In the genomic region with DNA sequence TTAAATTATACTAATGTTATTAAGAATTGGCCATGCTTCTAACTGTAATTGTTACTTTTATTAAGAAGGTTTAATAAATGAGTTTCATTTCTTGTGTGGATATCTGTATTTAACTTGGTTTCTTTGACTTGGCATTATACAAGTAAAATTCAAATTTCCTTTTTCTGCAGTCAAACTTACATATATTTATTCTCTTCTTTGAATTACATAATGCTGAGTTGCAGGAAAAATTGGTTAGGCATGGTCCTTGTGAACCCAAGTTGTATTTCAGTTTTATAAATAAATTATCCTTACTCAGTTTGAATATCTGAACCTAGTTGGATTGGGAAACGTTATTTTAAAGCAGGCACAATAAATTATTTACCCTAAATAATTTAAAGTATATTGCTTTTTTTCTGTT, we compare ENCODE assay signal across 1 cellular context.
A peak's percentile ranks its signal among the peaks of the same experiment; 100 is the strongest.
TF ChIP-seq lines count a peak whose summit lies in the region.

No MANE protein-coding gene starts in this region.

TF ChIP-seq in K562, 482 proteins besides CTCF, POLR2A, EP300 and RAD21:
- TF ChIP-seq CHD2 (IDR thresholded peaks at IDR 0.05; ENCODE audit: low read depth, low read length) = no peak
- TF ChIP-seq ZNF830 (CRISPR knock-in tag; IDR thresholded peaks at IDR 0.05) = no peak
- no peak for TF ChIP-seq SAFB (IDR thresholded peaks at IDR 0.05; ENCODE audit: borderline replicate concordance, low read depth, low read length)
- TF ChIP-seq MAFG (tag; conservative IDR thresholded peaks at IDR 0.05) = peak; percentile 40
- TF ChIP-seq ETV1 (tag; conservative IDR thresholded peaks at IDR 0.05; ENCODE audit: low read depth) = no peak
- no peak for TF ChIP-seq RNF2 (IDR thresholded peaks at IDR 0.05)
- TF ChIP-seq MAFF (IDR thresholded peaks at IDR 0.05; ENCODE audit: low read length) = peak; percentile 46
- no peak for TF ChIP-seq FUS (optimal IDR thresholded peaks at IDR 0.05; ENCODE audit: low read depth, low read length)
- TF ChIP-seq, protein P1, sequence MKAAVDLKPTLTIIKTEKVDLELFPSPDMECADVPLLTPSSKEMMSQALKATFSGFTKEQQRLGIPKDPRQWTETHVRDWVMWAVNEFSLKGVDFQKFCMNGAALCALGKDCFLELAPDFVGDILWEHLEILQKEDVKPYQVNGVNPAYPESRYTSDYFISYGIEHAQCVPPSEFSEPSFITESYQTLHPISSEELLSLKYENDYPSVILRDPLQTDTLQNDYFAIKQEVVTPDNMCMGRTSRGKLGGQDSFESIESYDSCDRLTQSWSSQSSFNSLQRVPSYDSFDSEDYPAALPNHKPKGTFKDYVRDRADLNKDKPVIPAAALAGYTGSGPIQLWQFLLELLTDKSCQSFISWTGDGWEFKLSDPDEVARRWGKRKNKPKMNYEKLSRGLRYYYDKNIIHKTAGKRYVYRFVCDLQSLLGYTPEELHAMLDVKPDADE (conservative IDR thresholded peaks at IDR 0.05; ENCODE audit: control insufficient read depth, low read depth, low read length) = no peak
- no peak for TF ChIP-seq RBM15 (IDR thresholded peaks at IDR 0.05; ENCODE audit: insufficient read depth, low read length)
- TF ChIP-seq, protein P2, sequence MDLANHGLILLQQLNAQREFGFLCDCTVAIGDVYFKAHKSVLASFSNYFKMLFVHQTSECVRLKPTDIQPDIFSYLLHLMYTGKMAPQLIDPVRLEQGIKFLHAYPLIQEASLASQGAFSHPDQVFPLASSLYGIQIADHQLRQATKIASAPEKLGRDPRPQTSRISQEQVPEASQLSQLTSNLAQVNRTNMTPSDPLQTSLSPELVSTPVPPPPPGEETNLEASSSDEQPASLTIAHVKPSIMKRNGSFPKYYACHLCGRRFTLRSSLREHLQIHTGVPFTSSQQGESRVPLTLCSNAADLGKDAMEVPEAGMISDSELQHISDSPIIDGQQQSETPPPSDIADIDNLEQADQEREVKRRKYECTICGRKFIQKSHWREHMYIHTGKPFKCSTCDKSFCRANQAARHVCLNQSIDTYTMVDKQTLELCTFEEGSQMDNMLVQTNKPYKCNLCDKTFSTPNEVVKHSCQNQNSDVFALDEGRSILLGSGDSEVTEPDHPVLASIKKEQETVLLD (IDR thresholded peaks at IDR 0.05) = no peak
- TF ChIP-seq, protein P3, sequence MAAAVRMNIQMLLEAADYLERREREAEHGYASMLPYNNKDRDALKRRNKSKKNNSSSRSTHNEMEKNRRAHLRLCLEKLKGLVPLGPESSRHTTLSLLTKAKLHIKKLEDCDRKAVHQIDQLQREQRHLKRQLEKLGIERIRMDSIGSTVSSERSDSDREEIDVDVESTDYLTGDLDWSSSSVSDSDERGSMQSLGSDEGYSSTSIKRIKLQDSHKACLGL (CRISPR knock-in tag; IDR thresholded peaks at IDR 0.05; ENCODE audit: borderline replicate concordance, poor library complexity, severe bottlenecking) = no peak
- TF ChIP-seq BCL6 (CRISPR knock-in tag; IDR thresholded peaks at IDR 0.05) = no peak
- TF ChIP-seq, protein P4, sequence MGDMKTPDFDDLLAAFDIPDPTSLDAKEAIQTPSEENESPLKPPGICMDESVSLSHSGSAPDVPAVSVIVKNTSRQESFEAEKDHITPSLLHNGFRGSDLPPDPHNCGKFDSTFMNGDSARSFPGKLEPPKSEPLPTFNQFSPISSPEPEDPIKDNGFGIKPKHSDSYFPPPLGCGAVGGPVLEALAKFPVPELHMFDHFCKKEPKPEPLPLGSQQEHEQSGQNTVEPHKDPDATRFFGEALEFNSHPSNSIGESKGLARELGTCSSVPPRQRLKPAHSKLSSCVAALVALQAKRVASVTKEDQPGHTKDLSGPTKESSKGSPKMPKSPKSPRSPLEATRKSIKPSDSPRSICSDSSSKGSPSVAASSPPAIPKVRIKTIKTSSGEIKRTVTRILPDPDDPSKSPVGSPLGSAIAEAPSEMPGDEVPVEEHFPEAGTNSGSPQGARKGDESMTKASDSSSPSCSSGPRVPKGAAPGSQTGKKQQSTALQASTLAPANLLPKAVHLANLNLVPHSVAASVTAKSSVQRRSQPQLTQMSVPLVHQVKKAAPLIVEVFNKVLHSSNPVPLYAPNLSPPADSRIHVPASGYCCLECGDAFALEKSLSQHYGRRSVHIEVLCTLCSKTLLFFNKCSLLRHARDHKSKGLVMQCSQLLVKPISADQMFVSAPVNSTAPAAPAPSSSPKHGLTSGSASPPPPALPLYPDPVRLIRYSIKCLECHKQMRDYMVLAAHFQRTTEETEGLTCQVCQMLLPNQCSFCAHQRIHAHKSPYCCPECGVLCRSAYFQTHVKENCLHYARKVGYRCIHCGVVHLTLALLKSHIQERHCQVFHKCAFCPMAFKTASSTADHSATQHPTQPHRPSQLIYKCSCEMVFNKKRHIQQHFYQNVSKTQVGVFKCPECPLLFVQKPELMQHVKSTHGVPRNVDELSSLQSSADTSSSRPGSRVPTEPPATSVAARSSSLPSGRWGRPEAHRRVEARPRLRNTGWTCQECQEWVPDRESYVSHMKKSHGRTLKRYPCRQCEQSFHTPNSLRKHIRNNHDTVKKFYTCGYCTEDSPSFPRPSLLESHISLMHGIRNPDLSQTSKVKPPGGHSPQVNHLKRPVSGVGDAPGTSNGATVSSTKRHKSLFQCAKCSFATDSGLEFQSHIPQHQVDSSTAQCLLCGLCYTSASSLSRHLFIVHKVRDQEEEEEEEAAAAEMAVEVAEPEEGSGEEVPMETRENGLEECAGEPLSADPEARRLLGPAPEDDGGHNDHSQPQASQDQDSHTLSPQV (IDR thresholded peaks at IDR 0.05) = no peak
- no peak for TF ChIP-seq TCFL5 (CRISPR knock-in tag; conservative IDR thresholded peaks at IDR 0.05)
- TF ChIP-seq RBM17 (IDR thresholded peaks at IDR 0.05; ENCODE audit: borderline replicate concordance, low read depth, low read length) = no peak
- no peak for TF ChIP-seq ARHGAP35 (IDR thresholded peaks at IDR 0.05; ENCODE audit: partially characterized antibody)
- TF ChIP-seq ZNF507 (tag; conservative IDR thresholded peaks at IDR 0.05) = no peak
- TF ChIP-seq BRCA1 (IDR thresholded peaks at IDR 0.05) = no peak
- TF ChIP-seq BRCA1 (CRISPR knock-in tag; IDR thresholded peaks at IDR 0.05) = no peak
- no peak for TF ChIP-seq JUNB (CRISPR knock-in tag; conservative IDR thresholded peaks at IDR 0.05)
- TF ChIP-seq BRD9 (IDR thresholded peaks at IDR 0.05; ENCODE audit: low read depth, partially characterized antibody) = no peak
- TF ChIP-seq C11orf30 (IDR thresholded peaks at IDR 0.05; ENCODE audit: low read depth) = peak; percentile 68
- TF ChIP-seq ZBTB1 (CRISPR knock-in tag; IDR thresholded peaks at IDR 0.05; ENCODE audit: borderline replicate concordance, low read depth) = no peak
- TF ChIP-seq, protein P5, sequence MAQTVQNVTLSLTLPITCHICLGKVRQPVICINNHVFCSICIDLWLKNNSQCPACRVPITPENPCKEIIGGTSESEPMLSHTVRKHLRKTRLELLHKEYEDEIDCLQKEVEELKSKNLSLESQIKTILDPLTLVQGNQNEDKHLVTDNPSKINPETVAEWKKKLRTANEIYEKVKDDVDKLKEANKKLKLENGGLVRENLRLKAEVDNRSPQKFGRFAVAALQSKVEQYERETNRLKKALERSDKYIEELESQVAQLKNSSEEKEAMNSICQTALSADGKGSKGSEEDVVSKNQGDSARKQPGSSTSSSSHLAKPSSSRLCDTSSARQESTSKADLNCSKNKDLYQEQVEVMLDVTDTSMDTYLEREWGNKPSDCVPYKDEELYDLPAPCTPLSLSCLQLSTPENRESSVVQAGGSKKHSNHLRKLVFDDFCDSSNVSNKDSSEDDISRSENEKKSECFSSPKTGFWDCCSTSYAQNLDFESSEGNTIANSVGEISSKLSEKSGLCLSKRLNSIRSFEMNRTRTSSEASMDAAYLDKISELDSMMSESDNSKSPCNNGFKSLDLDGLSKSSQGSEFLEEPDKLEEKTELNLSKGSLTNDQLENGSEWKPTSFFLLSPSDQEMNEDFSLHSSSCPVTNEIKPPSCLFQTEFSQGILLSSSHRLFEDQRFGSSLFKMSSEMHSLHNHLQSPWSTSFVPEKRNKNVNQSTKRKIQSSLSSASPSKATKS (CRISPR knock-in tag; IDR thresholded peaks at IDR 0.05) = no peak
- TF ChIP-seq, protein P6, sequence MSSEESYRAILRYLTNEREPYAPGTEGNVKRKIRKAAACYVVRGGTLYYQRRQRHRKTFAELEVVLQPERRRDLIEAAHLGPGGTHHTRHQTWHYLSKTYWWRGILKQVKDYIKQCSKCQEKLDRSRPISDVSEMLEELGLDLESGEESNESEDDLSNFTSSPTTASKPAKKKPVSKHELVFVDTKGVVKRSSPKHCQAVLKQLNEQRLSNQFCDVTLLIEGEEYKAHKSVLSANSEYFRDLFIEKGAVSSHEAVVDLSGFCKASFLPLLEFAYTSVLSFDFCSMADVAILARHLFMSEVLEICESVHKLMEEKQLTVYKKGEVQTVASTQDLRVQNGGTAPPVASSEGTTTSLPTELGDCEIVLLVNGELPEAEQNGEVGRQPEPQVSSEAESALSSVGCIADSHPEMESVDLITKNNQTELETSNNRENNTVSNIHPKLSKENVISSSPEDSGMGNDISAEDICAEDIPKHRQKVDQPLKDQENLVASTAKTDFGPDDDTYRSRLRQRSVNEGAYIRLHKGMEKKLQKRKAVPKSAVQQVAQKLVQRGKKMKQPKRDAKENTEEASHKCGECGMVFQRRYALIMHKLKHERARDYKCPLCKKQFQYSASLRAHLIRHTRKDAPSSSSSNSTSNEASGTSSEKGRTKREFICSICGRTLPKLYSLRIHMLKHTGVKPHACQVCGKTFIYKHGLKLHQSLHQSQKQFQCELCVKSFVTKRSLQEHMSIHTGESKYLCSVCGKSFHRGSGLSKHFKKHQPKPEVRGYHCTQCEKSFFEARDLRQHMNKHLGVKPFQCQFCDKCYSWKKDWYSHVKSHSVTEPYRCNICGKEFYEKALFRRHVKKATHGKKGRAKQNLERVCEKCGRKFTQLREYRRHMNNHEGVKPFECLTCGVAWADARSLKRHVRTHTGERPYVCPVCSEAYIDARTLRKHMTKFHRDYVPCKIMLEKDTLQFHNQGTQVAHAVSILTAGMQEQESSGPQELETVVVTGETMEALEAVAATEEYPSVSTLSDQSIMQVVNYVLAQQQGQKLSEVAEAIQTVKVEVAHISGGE (CRISPR knock-in tag; IDR thresholded peaks at IDR 0.05) = no peak
- TF ChIP-seq ZNF316 (IDR thresholded peaks at IDR 0.05) = peak; percentile 84
- no peak for TF ChIP-seq HEY1 (CRISPR knock-in tag; IDR thresholded peaks at IDR 0.05; ENCODE audit: borderline replicate concordance)
- no peak for TF ChIP-seq KLF6 (CRISPR knock-in tag; IDR thresholded peaks at IDR 0.05; ENCODE audit: borderline replicate concordance)
- TF ChIP-seq TCF3 (CRISPR knock-in tag; IDR thresholded peaks at IDR 0.05) = no peak
- no peak for TF ChIP-seq SREBF2 (CRISPR knock-in tag; IDR thresholded peaks at IDR 0.05)
- TF ChIP-seq, protein P7, sequence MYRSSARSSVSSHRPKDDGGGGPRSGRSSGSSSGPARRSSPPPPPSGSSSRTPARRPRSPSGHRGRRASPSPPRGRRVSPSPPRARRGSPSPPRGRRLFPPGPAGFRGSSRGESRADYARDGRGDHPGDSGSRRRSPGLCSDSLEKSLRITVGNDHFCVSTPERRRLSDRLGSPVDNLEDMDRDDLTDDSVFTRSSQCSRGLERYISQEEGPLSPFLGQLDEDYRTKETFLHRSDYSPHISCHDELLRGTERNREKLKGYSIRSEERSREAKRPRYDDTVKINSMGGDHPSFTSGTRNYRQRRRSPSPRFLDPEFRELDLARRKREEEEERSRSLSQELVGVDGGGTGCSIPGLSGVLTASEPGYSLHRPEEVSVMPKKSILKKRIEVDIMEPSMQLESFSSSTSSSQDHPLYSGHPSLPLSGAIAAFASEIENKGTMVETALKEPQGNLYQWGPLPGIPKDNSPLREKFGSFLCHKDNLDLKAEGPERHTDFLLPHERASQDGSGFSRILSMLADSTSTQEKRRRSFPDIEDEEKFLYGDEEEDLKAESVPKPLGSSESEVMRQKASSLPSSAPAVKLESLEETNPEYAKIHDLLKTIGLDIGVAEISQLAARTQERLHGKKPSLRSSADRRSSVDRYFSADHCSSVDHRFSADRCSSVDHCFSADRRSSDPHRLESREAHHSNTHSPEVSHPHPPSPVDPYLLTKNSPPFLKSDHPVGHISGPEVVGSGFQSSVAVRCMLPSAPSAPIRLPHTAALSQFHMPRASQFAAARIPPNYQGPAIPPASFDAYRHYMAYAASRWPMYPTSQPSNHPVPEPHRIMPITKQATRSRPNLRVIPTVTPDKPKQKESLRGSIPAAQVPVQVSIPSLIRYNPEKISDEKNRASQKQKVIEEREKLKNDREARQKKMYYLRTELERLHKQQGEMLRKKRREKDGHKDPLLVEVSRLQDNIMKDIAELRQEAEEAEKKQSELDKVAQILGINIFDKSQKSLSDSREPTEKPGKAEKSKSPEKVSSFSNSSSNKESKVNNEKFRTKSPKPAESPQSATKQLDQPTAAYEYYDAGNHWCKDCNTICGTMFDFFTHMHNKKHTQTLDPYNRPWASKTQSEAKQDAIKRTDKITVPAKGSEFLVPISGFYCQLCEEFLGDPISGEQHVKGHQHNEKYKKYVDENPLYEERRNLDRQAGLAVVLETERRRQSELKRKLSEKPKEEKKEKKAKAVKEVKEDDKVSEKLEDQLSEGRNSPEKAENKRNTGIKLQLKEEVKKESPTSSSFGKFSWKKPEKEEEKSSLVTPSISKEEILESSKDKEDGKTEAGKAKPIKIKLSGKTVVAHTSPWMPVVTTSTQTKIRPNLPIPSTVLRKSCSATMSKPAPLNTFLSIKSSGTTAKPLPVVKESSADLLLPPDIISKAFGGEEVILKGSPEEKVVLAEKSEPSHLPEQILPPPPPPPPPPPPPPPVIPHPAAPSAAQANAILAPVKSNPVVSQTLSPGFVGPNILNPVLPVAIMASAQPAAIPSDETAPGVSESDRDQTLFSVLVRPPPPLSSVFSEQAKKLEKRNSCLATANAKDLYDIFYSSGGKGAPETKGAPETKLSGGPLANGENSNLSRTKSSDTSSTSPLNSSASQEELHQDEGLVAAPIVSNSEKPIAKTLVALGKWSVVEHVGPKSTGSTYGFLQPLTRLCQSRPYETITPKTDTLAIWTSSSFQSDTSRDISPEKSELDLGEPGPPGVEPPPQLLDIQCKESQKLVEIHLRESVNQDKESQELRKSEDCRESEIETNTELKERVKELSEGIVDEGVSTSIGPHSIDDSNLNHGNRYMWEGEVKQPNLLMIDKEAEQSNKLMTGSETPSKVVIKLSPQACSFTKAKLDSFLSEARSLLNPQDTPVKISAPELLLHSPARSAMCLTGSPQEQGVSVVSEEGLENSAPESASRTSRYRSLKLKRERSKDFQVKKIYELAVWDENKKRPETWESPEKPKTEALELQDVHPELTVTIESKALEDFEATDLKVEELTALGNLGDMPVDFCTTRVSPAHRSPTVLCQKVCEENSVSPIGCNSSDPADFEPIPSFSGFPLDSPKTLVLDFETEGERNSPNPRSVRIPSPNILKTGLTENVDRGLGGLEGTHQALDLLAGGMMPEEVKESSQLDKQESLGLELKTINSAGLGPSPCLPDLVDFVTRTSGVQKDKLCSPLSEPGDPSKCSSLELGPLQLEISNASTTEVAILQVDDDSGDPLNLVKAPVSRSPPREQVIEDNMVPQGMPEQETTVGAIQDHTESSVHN (IDR thresholded peaks at IDR 0.05; ENCODE audit: borderline replicate concordance in 1 of 2, low read depth in 1 of 2) = no peak
- TF ChIP-seq GTF2F1 (IDR thresholded peaks at IDR 0.05; ENCODE audit: low read depth, low read length) = no peak
- no peak for TF ChIP-seq ZBTB8A (IDR thresholded peaks at IDR 0.05; ENCODE audit: partially characterized antibody)
